ENCODE assay signal across 9 cellular contexts in genomic region chrX:39149761-39150160, GRCh38.
A peak's percentile ranks its signal among the peaks of the same experiment; 100 is the strongest.
DNase-seq lines count a peak whose midpoint lies in the region; ATAC-seq and TF ChIP-seq lines count a peak whose summit lies in the region.
"Had no signal": no experiment of that assay in that cellular context is flagged by ENCODE, and none has a peak within 500 bp of the region (broad histone marks: within the 10 kb centered on the region; RNA-seq: fewer than 3 reads in every experiment).

No MANE protein-coding gene starts in this region.

- peak in 1 of 4 experiments; percentile 42 for ATAC-seq in T-cell (replicated peaks in 1 of 4)
- peak; percentile 75 for ATAC-seq in body of pancreas
- ATAC-seq in GM21360 (IDR thresholded peaks at IDR 0.05; ENCODE audit: unreplicated experiment) = no peak
- ATAC-seq in HG02763 (IDR thresholded peaks at IDR 0.05; ENCODE audit: unreplicated experiment) = no peak

- H2AFZ ChIP-seq in Karpas-422 (ENCODE audit: low read length) = no peak overlapping the region

- H3K9me3 Mint-ChIP-seq in T-cell = no peaks in the 10 kb centered on the region

- H3K9me3 ChIP-seq in Karpas-422 (ENCODE audit: low read length) (no peaks in the 10 kb centered on the region), body of pancreas (no peaks in the 10 kb centered on the region)
- H3K9me3 ChIP-seq: SJSA1 had no signal

- H3K4me3 ChIP-seq in Karpas-422 (ENCODE audit: low read length) (no peak overlapping the region), body of pancreas (no peak overlapping the region)
- H3K4me3 ChIP-seq: SJSA1 had no signal

- H3K4me1 ChIP-seq in Karpas-422 (ENCODE audit: low read length) (no peaks in the 10 kb centered on the region; the same call in 1 of the 2 replicates), body of pancreas (peaks cover 17% of the 10 kb centered on the region)
- H3K4me1 ChIP-seq: SJSA1 had no signal

- CTCF ChIA-PET in T-cell (lab: Charles Lee) = interaction anchor here in 1 of 2 donors (0.6 kb wide), 1 partner anchor 856 kb away, joined by 3 read pairs; no protein-coding TSS in a partner anchor

- no peaks in the 10 kb centered on the region for H3K79me2 ChIP-seq in Karpas-422 (ENCODE audit: low read length)

- TF ChIP-seq CTCF in body of pancreas (IDR thresholded peaks at IDR 0.05) = peak; percentile 52 to 73 (median 63)

- DNase-seq in DMS 273 treated with DMSO at 0.1 percent for 48 hours (lab: John Stamatoyannopoulos, UW) (peak; percentile 30), Karpas-422 (peak; percentile 77), T-cell (peak in 32 of 34 experiments; percentile 9 to 63 (median 39)), body of pancreas (peak; percentile 77 to 89 (median 81)), islet precursor cell (peak; percentile 67)
- peak; percentile 36 for DNase-seq in stimulated activated CD4-positive, alpha-beta T cell treated with anti-CD3 and anti-CD28 coated beads, Interleukin-2, amount 100 ng/mL, for 4 hours (ENCODE audit: low read depth)

- H3K36me3 ChIP-seq in Karpas-422 (ENCODE audit: insufficient read depth, low read length) (no peaks in the 10 kb centered on the region), body of pancreas (replicated peaks in 1 of 2; ENCODE audit: insufficient read depth in 1 of 2, low read depth in 2 of 2) (no peaks in the 10 kb centered on the region)
- H3K36me3 ChIP-seq: SJSA1 had no signal

- peaks cover 0 to 6% of the 10 kb centered on the region in 2 donors for H3K27me3 Mint-ChIP-seq in T-cell

- no peaks in the 10 kb centered on the region for H3K27me3 ChIP-seq in Karpas-422 (ENCODE audit: low read length)
- no peaks in the 10 kb centered on the region for H3K27me3 ChIP-seq in body of pancreas
- H3K27me3 ChIP-seq: SJSA1 had no signal

- WGBS in body of pancreas, 2 donors = 26 to 30% methylated on average over 8 of the region's 8 CpGs

- intact Hi-C loops in body of pancreas (cut with DNase I) = loop anchor here (10.0 kb wide), 1 partner anchor 375 kb away; no protein-coding TSS in a partner anchor

- H3K9ac ChIP-seq in Karpas-422 (ENCODE audit: low read length) = no peak overlapping the region

- no peak overlapping the region for H3K4me2 ChIP-seq in Karpas-422 (ENCODE audit: low read depth, low read length, poor library complexity, severe bottlenecking)

- H4K20me1 ChIP-seq in Karpas-422 (ENCODE audit: insufficient read depth, low read depth, low read length) = no peaks in the 10 kb centered on the region

- no peaks in the 10 kb centered on the region for H3K9me2 ChIP-seq in Karpas-422 (replicated peaks; ENCODE audit: insufficient read depth, low read length)

- H3K4me1 Mint-ChIP-seq in T-cell = peaks cover 0 to 6% (median 0%) of the 10 kb centered on the region in 3 donors

- POLR2A ChIA-PET in T-cell (lab: Charles Lee) = no interaction called here

- H3K27ac Mint-ChIP-seq in T-cell = no peak overlapping the region

- H3K27ac ChIP-seq in Karpas-422 (ENCODE audit: low read length) (no peak overlapping the region), body of pancreas (no peak overlapping the region)
- H3K27ac ChIP-seq: SJSA1 had no signal

- H3K36me3 Mint-ChIP-seq in T-cell = no peaks in the 10 kb centered on the region

- H3K4me3 Mint-ChIP-seq in T-cell = no peak overlapping the region

- no peak for TF ChIP-seq POLR2A in body of pancreas (IDR thresholded peaks at IDR 0.05)

Comparison
In these comparisons a context has a peak if more than half of its experiments do, and no peak if none do; other contexts are left out.
1. DNase-seq: peak in every context shown above with its lines; median percentile 81 in body of pancreas; 77 in Karpas-422; 67 in islet precursor cell; 39 in T-cell; 36 in stimulated activated CD4-positive, alpha-beta T cell treated with anti-CD3 and anti-CD28 coated beads, Interleukin-2, amount 100 ng/mL, for 4 hours; 30 in DMS 273 treated with DMSO at 0.1 percent for 48 hours.